ENCODE assay signal across 25 cellular contexts in the genomic region with DNA sequence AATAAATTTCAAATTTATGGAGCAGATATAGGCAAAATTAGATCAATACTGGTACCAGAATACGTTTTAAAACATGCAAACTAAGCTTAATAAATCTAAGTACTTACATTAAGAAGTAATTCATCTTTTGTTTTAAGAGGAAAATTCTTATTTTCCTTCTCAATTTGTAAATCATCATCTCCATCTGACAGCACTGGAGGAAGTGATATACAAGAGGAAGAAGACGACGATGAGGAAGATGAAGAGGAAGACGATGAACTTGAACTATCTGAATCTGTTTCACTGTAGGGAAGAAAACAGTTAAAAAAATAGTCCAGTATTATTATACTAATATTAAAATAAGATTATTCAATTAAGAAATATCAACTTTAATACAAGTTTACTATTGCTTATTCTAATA. TPM values are rescaled to one million over a fixed set of nuclear protein-coding genes. Genes with fewer than 3 reads are reported as not detected.
DNase-seq lines count a peak whose midpoint lies in the region; ATAC-seq and TF ChIP-seq lines count a peak whose summit lies in the region.
"Had no signal": no experiment of that assay in that cellular context is flagged by ENCODE, and none has a peak within 500 bp of the region (broad histone marks: within the 10 kb centered on the region; RNA-seq: fewer than 3 reads in every experiment).

No MANE protein-coding gene starts in this region.

- no peak overlapping the region for H3K27ac Mint-ChIP-seq in activated T-cell treated with anti-CD3 and anti-CD28 coated beads, Interleukin-2, amount 50 U/mL, for 72 hours
- H3K27ac Mint-ChIP-seq: activated B cell treated with CpG ODN at 0.5 μM for 24 hours; neural progenitor cell; T-helper 2 cell treated with Interferon-gamma antibody and Interleukin-4, amounts not matched to agents 5 μg/mL and 100 μg/mL, for 36 hours had no signal

- H3K36me3 ChIP-seq in MG63 (peaks cover 65% of the 10 kb centered on the region), mammary epithelial cell (ENCODE audit: insufficient read depth, low read length) (peaks cover 4% of the 10 kb centered on the region), psoas muscle (ENCODE audit: insufficient read depth in 1 of 2, low read depth in 1 of 2) (peaks cover 0 to 22% of the 10 kb centered on the region in 2 donors), transverse colon (peaks cover 0 to 17% (median 0%) of the 10 kb centered on the region in 4 donors)

- peak overlapping the region; percentile 33 for H3K4me3 Mint-ChIP-seq in activated T-cell treated with anti-CD3 and anti-CD28 coated beads, Interleukin-2, amount 50 U/mL, for 4 hours
- peak overlapping the region in 1 of 2 donors; percentile 56 for H3K4me3 Mint-ChIP-seq in activated T-cell treated with anti-CD3 and anti-CD28 coated beads, Interleukin-2, amount 50 U/mL, for 72 hours
- H3K4me3 Mint-ChIP-seq: memory B cell had no signal

- in situ Hi-C loops in mammary epithelial cell (cut with MboI; ENCODE audit: low sequenced_read_pairs in 2 of 2) (no loop called here), transverse colon (cut with MboI; ENCODE audit: low pct_ligation_motif_present in 1 of 4, low pct_unique_long_range_greater_than_20kb in 1 of 4, low sequenced_read_pairs in 3 of 4) (loop anchor here in 3 of 4 donors (25.0 kb wide), 1 partner anchor 373 kb away; no protein-coding TSS in a partner anchor)

- H3K36me3 Mint-ChIP-seq in activated T-cell treated with anti-CD3 and anti-CD28 coated beads, Interleukin-2, amount 50 U/mL, for 4 hours (ENCODE audit: insufficient read depth): peaks cover 41% of the 10 kb centered on the region
- H3K36me3 Mint-ChIP-seq in activated T-cell treated with anti-CD3 and anti-CD28 coated beads, Interleukin-2, amount 50 U/mL, for 72 hours (ENCODE audit: insufficient read depth in 2 of 2): peaks cover 12 to 23% of the 10 kb centered on the region in 2 donors

- ATAC-seq in activated T-cell treated with anti-CD3 and anti-CD28 coated beads, Interleukin-2, amount 50 U/mL, for 4 hours: no peak
- no peak for ATAC-seq in activated T-cell treated with anti-CD3 and anti-CD28 coated beads, Interleukin-2, amount 50 U/mL, for 72 hours (replicated peaks in 1 of 2)
- no peak for ATAC-seq in psoas muscle
- ATAC-seq: activated CD8-positive, alpha-beta memory T cell treated with anti-CD3 and anti-CD28 coated beads, Interleukin-2, amount 10 ng/mL, durations not matched to agents 7 days and 5 days; body of pancreas; stimulated activated naive CD8-positive, alpha-beta T cell treated with anti-CD3 and anti-CD28 coated beads, Interleukin-15, amount 100 ng/mL, for 72 hours had no signal

- WGBS in mammary epithelial cell (ENCODE audit: low coverage, missing lambda C conversion rate): 96% methylated on average over 4 of the region's 4 CpGs
- WGBS in psoas muscle, 3 donors: 76 to 80% (median 77%) methylated on average over 4 of the region's 4 CpGs
- 80 to 87% methylated on average over 4 of the region's 4 CpGs for WGBS in transverse colon (ENCODE audit: low coverage in 1 of 2), 2 donors

- BruUV-seq in mammary epithelial cell (replicated peaks; lab: Mats Ljungman, UMichigan): no TSS peak

- TF ChIP-seq EP300 in transverse colon (IDR thresholded peaks at IDR 0.05; ENCODE audit: low read depth): no peak

- H3K9me3 ChIP-seq in MG63 (no peaks in the 10 kb centered on the region), mammary epithelial cell (replicated peaks; ENCODE audit: insufficient read depth, low read length) (no peaks in the 10 kb centered on the region), psoas muscle (no peaks in the 10 kb centered on the region), transverse colon (no peaks in the 10 kb centered on the region)
- H3K9me3 ChIP-seq: body of pancreas had no signal

- no peak overlapping the region for H2AFZ ChIP-seq in mammary epithelial cell (ENCODE audit: low read depth, low read length)
- H2AFZ ChIP-seq: neural progenitor cell had no signal

- no peaks in the 10 kb centered on the region for H3K27me3 Mint-ChIP-seq in activated T-cell treated with anti-CD3 and anti-CD28 coated beads, Interleukin-2, amount 50 U/mL, for 4 hours (ENCODE audit: low read depth)
- no peaks in the 10 kb centered on the region for H3K27me3 Mint-ChIP-seq in activated T-cell treated with anti-CD3 and anti-CD28 coated beads, Interleukin-2, amount 50 U/mL, for 72 hours (ENCODE audit: low read depth)
- H3K27me3 Mint-ChIP-seq: activated B cell treated with CpG ODN at 0.5 μM for 24 hours; activated CD8-positive, alpha-beta memory T cell treated with anti-CD3 and anti-CD28 coated beads, Interleukin-2, amount 10 ng/mL, durations not matched to agents 7 days and 5 days; memory B cell; stimulated activated naive CD8-positive, alpha-beta T cell treated with anti-CD3 and anti-CD28 coated beads, Interleukin-15, amount 100 ng/mL, for 72 hours had no signal

- TF ChIP-seq CTCF in mammary epithelial cell (conservative IDR thresholded peaks at IDR 0.05 in 1 of 2, IDR thresholded peaks at IDR 0.05 in 1 of 2; ENCODE audit: extremely low read depth in 1 of 2, insufficient read depth in 1 of 2, low read depth in 1 of 2, low read length in 2 of 2): no peak
- TF ChIP-seq CTCF in psoas muscle (IDR thresholded peaks at IDR 0.05): no peak
- TF ChIP-seq CTCF in transverse colon (IDR thresholded peaks at IDR 0.05): no peak

- no peak for DNase-seq in activated T-cell treated with anti-CD3 and anti-CD28 coated beads, Interleukin-2, amount 50 U/mL, for 4 hours
- DNase-seq in activated T-cell treated with anti-CD3 and anti-CD28 coated beads, Interleukin-2, amount 50 U/mL, for 72 hours: no peak
- no peak for DNase-seq in MG63
- DNase-seq in mammary epithelial cell: no peak
- DNase-seq in psoas muscle: no peak
- no peak for DNase-seq in NCI-H1092 treated with DMSO at 0.1 percent for 48 hours (lab: John Stamatoyannopoulos, UW)
- no peak for DNase-seq in transverse colon
- no peak for DNase-seq in hippocampal formation (lab: John Stamatoyannopoulos, UW)
- DNase-seq: 8988T; activated B cell treated with CpG ODN at 0.5 μM for 24 hours; activated CD8-positive, alpha-beta memory T cell treated with anti-CD3 and anti-CD28 coated beads, Interleukin-2, amount 10 ng/mL, durations not matched to agents 7 days and 5 days; body of pancreas; C1 segment of cervical spinal cord; dermis blood vessel endothelial cell; DMS79; HCEC 1CT; head of caudate nucleus; kidney; MM.1S; NCI-H1930; SHP77 treated with DMSO at 0.1 percent for 48 hours; stimulated activated naive CD8-positive, alpha-beta T cell treated with anti-CD3 and anti-CD28 coated beads, Interleukin-15, amount 100 ng/mL, for 72 hours had no signal

- H3K9me3 Mint-ChIP-seq in activated T-cell treated with anti-CD3 and anti-CD28 coated beads, Interleukin-2, amount 50 U/mL, for 4 hours: no peaks in the 10 kb centered on the region
- no peaks in the 10 kb centered on the region for H3K9me3 Mint-ChIP-seq in activated T-cell treated with anti-CD3 and anti-CD28 coated beads, Interleukin-2, amount 50 U/mL, for 72 hours
- H3K9me3 Mint-ChIP-seq: activated B cell treated with CpG ODN at 0.5 μM for 24 hours; memory B cell; neural progenitor cell; stimulated activated naive CD8-positive, alpha-beta T cell treated with anti-CD3 and anti-CD28 coated beads, Interleukin-15, amount 100 ng/mL, for 72 hours; T-helper 2 cell treated with Interferon-gamma antibody and Interleukin-4, amounts not matched to agents 5 μg/mL and 100 μg/mL, for 36 hours had no signal

- H3K27ac ChIP-seq in mammary epithelial cell (ENCODE audit: insufficient read depth, low read depth, low read length): no peak overlapping the region
- peak overlapping the region; percentile 94 for H3K27ac ChIP-seq in psoas muscle
- no peak overlapping the region for H3K27ac ChIP-seq in transverse colon
- H3K27ac ChIP-seq: body of pancreas, neural progenitor cell had no signal

- dilution Hi-C loops in mammary epithelial cell (cut with HindIII; ENCODE audit: low sequenced_read_pairs): no loop called here

- no peaks in the 10 kb centered on the region for H4K20me1 ChIP-seq in mammary epithelial cell (ENCODE audit: insufficient read depth, low read length)

- peaks cover 56% of the 10 kb centered on the region for H3K4me1 Mint-ChIP-seq in activated T-cell treated with anti-CD3 and anti-CD28 coated beads, Interleukin-2, amount 50 U/mL, for 4 hours (ENCODE audit: low read depth)
- H3K4me1 Mint-ChIP-seq in activated T-cell treated with anti-CD3 and anti-CD28 coated beads, Interleukin-2, amount 50 U/mL, for 72 hours (ENCODE audit: low read depth): peaks cover 40% of the 10 kb centered on the region

- H3K4me1 ChIP-seq in mammary epithelial cell (ENCODE audit: insufficient read depth, low read length) (peaks cover 6% of the 10 kb centered on the region), psoas muscle (peaks cover 23% of the 10 kb centered on the region), transverse colon (peaks cover 7 to 24% (median 20%) of the 10 kb centered on the region in 4 donors)

- no peak overlapping the region for H3K9ac ChIP-seq in mammary epithelial cell (ENCODE audit: insufficient read depth, low read length)

- no peak for TF ChIP-seq POLR2A in transverse colon (IDR thresholded peaks at IDR 0.05)

- no peaks in the 10 kb centered on the region for H3K27me3 ChIP-seq in MG63
- H3K27me3 ChIP-seq in mammary epithelial cell (ENCODE audit: insufficient read depth, low read length): no peaks in the 10 kb centered on the region
- no peaks in the 10 kb centered on the region for H3K27me3 ChIP-seq in psoas muscle (ENCODE audit: insufficient read depth in 3 of 3, low read length in 2 of 3)
- H3K27me3 ChIP-seq in transverse colon: no peaks in the 10 kb centered on the region
- H3K27me3 ChIP-seq: body of pancreas, neural progenitor cell had no signal

- peaks cover 74% of the 10 kb centered on the region for H3K79me2 ChIP-seq in mammary epithelial cell (ENCODE audit: insufficient read depth, low read length)

- CTCF ChIA-PET in mammary epithelial cell (lab: Charles Lee; ENCODE audit: low non-redundant PET): no interaction called here

- H3K4me2 ChIP-seq in mammary epithelial cell (ENCODE audit: insufficient read depth, low read depth, low read length): peak overlapping the region; percentile 91

- intact Hi-C loops in mammary epithelial cell (cut with micrococcal nuclease): loop anchor here (10.0 kb wide), 1 partner anchor 381 kb away; no protein-coding TSS in a partner anchor
- intact Hi-C loops in psoas muscle (cut with DNase I): loop anchor here in 1 of 2 donors (10.0 kb wide), 1 partner anchor 459 kb away; no protein-coding TSS in a partner anchor
- intact Hi-C loops in transverse colon (cut with DNase I; ENCODE audit: low total_unique reads): no loop called here

- H3K4me3 ChIP-seq in MG63 (peak overlapping the region; percentile 95; the same call in 1 of the 2 replicates), mammary epithelial cell (replicated peaks in 1 of 3; ENCODE audit: insufficient read depth in 1 of 3, low read depth in 2 of 3, low read length in 3 of 3) (no peak overlapping the region), psoas muscle (peak overlapping the region; percentile 94), transverse colon (no peak overlapping the region)
- H3K4me3 ChIP-seq: body of pancreas had no signal

RNA-seq across cellular contexts. Expression of a gene that starts 2.6 kb away (rescaled TPM):
- total RNA-seq in activated T-cell treated with anti-CD3 and anti-CD28 coated beads, Interleukin-2, amount 50 U/mL, for 4 hours: 10 to 100 TPM; 48.6 to 54.1 (median 49.2) TPM
- 10 to 100 TPM; 19.8 to 20.8 TPM for total RNA-seq in activated T-cell treated with anti-CD3 and anti-CD28 coated beads, Interleukin-2, amount 50 U/mL, for 72 hours
- 31.3 and 33.8 TPM in 2 replicates for total RNA-seq in MG63 (2014; rRNA removed; shearing (Covaris generic); ENCODE audit: low replicate concordance)
- total RNA-seq in mammary epithelial cell (10 to 100 TPM; 14.2 to 22.0 TPM), psoas muscle (10 to 100 TPM; 16.8 to 28.1 (median 20.6) TPM), transverse colon (10 to 100 TPM; 19.1 to 25.1 (median 22.2) TPM)
- polyA plus RNA-seq in mammary epithelial cell (5.3 TPM), psoas muscle (10 to 100 TPM in 1 of 3 donors, 1 to 10 TPM in 2; 7.0 to 11.3 (median 8.4) TPM)
- 6.3 TPM for polyA minus RNA-seq in mammary epithelial cell

Comparison
In these comparisons a context has a peak if more than half of its experiments do, and no peak if none do; other contexts are left out.
1. H3K4me3 ChIP-seq: peak in MG63 (single experiment) and psoas muscle (single experiment); none in mammary epithelial cell (0 of 3) and transverse colon (0 of 4).
2. in situ Hi-C loops: an anchor here in transverse colon (25.0 kb wide); none called in mammary epithelial cell.